Comparison of ENCODE assay signal across 7 cellular contexts in genomic region chr10:95755511-95756004, GRCh38. TPM values are rescaled to one million over a fixed set of nuclear protein-coding genes. Genes with fewer than 3 reads are reported as not detected.
DNase-seq lines count a peak whose midpoint lies in the region; ATAC-seq and TF ChIP-seq lines count a peak whose summit lies in the region.

No MANE protein-coding gene starts in this region.

- H3K36me3 ChIP-seq in mucosa of descending colon (ENCODE audit: low read depth): no peaks in the 10 kb centered on the region

- intact Hi-C loops in dorsolateral prefrontal cortex (cut with DNase I) (no loop called here), mucosa of descending colon (cut with DNase I, micrococcal nuclease) (no loop called here)

- POLR2A ChIA-PET in HEK293T (lab: Yijun Ruan, JAX): no interaction called here

- peak overlapping the region; percentile 91 to 98 (median 96) for H3K4me3 Mint-ChIP-seq in IgD-negative memory B cell

- H3K4me1 Mint-ChIP-seq in IgD-negative memory B cell: peaks cover 45 to 48% (median 47%) of the 10 kb centered on the region in 3 donors

- CTCF ChIA-PET in HEK293T (lab: Yijun Ruan, JAX): interaction anchor here (1.5 kb wide), 1 partner anchor 62 kb away, joined by 7 read pairs; the partner anchor contains the start of gene TCTN3

- H3K27me3 Mint-ChIP-seq in IgD-negative memory B cell: peaks cover 1% of the 10 kb centered on the region

- H3K27me3 ChIP-seq in dorsolateral prefrontal cortex: peaks cover 0 to 7% (median 0%) of the 10 kb centered on the region in 45 donors

- TF ChIP-seq CTCF in GM20000 (IDR thresholded peaks at IDR 0.05; ENCODE audit: extremely low read depth, missing control alignments) (no peak), dorsolateral prefrontal cortex (IDR thresholded peaks at IDR 0.05 in 54 of 56, conservative IDR thresholded peaks at IDR 0.05 in 2 of 56; ENCODE audit: low read depth in 1 of 56, partially characterized antibody in 56 of 56) (no peak), mucosa of descending colon (IDR thresholded peaks at IDR 0.05) (no peak)

- DNase-seq in GM20000 (ENCODE audit: low spot score): peak; percentile 73
- DNase-seq in dorsolateral prefrontal cortex: peak in 2 of 10 donors; percentile 31 to 38
- peak in 2 of 3 donors; percentile 39 to 50 for DNase-seq in mucosa of descending colon
- DNase-seq in H4 (ENCODE audit: low spot score): no peak
- DNase-seq in HEK293T (ENCODE audit: extremely low spot score): no peak
- DNase-seq in NCI-H510A treated with DMSO at 0.1 percent for 48 hours (lab: John Stamatoyannopoulos, UW): no peak

- peaks cover 4% of the 10 kb centered on the region for H3K36me3 Mint-ChIP-seq in IgD-negative memory B cell

- peak; percentile 79 for ATAC-seq in mucosa of descending colon

- peak overlapping the region in 57 of 59 donors; percentile 20 to 63 (median 45) for H3K4me3 ChIP-seq in dorsolateral prefrontal cortex
- H3K4me3 ChIP-seq in mucosa of descending colon: no peak overlapping the region

- no peaks in the 10 kb centered on the region for H3K4me1 ChIP-seq in mucosa of descending colon (ENCODE audit: low read depth)

- peak overlapping the region; percentile 88 to 97 (median 95) for H3K27ac Mint-ChIP-seq in IgD-negative memory B cell

- no peaks in the 10 kb centered on the region for H3K9me3 Mint-ChIP-seq in IgD-negative memory B cell

- H3K27ac ChIP-seq in dorsolateral prefrontal cortex: peak overlapping the region in 54 of 59 donors; percentile 10 to 85 (median 72)

- no peaks in the 10 kb centered on the region for H3K9me3 ChIP-seq in mucosa of descending colon

TF ChIP-seq in HEK293T, 16 proteins besides CTCF, POLR2A, EP300 and RAD21:
- TF ChIP-seq PKNOX1 (IDR thresholded peaks at IDR 0.05) (no peak), NFRKB (IDR thresholded peaks at IDR 0.05) (no peak), BHLHE40 (IDR thresholded peaks at IDR 0.05; ENCODE audit: borderline replicate concordance) (no peak)

RNA-seq across cellular contexts. Expression of gene ENTPD1, which starts 0.4 kb away (rescaled TPM):
- polyA plus RNA-seq in IgD-negative memory B cell: 48.0 TPM
- total RNA-seq in dorsolateral prefrontal cortex (10 to 100 TPM in 97 of 120 experiments, 1 to 10 TPM in 23; 6.5 to 33.2 (median 13.8) TPM), mucosa of descending colon (10 to 100 TPM in 1 of 3 donors, 1 to 10 TPM in 2; 7.1 to 20.3 (median 7.2) TPM)
- 0.12 TPM in 1 of 2 replicates, not detected in the other for total RNA-seq in H4 (2014; rRNA removed; shearing (Covaris generic))

Comparison
In these comparisons a context has a peak if more than half of its experiments do, and no peak if none do; other contexts are left out.
1. DNase-seq: peak in GM20000 (single experiment) and mucosa of descending colon (2 of 3); none in H4 (single experiment), HEK293T (single experiment) and NCI-H510A treated with DMSO at 0.1 percent for 48 hours (single experiment).